In genomic region chr20:48574383-48574782, GRCh38 we compare ENCODE assay signal across 16 cellular contexts.
A peak's percentile ranks its signal among the peaks of the same experiment; 100 is the strongest.
DNase-seq lines count a peak whose midpoint lies in the region; ATAC-seq and TF ChIP-seq lines count a peak whose summit lies in the region.
"Had no signal": no experiment of that assay in that cellular context is flagged by ENCODE, and none has a peak within 500 bp of the region (broad histone marks: within the 10 kb centered on the region; RNA-seq: fewer than 3 reads in every experiment).

No MANE protein-coding gene starts in this region.

- no peaks in the 10 kb centered on the region for H3K9me3 Mint-ChIP-seq in Caco-2 (ENCODE audit: unreplicated experiment)
- no peaks in the 10 kb centered on the region for H3K9me3 Mint-ChIP-seq in endodermal cell
- no peaks in the 10 kb centered on the region for H3K9me3 Mint-ChIP-seq in CD14-positive monocyte
- H3K9me3 Mint-ChIP-seq in activated naive CD4-positive, alpha-beta T cell treated with anti-CD3 and anti-CD28 coated beads, Interleukin-2, amount 50 U/mL, for 72 hours = no peaks in the 10 kb centered on the region
- H3K9me3 Mint-ChIP-seq: activated T-cell treated with anti-CD3 and anti-CD28 coated beads, Interleukin-2, amount 50 U/mL, for 24 hours; natural killer cell had no signal

- H3K4me3 ChIP-seq in Caco-2 (ENCODE audit: low read depth, low read length) (no peak overlapping the region), H7 (ENCODE audit: insufficient read depth, low read depth, low read length) (no peak overlapping the region), endodermal cell (ENCODE audit: low read length) (no peak overlapping the region)
- H3K4me3 ChIP-seq: BLaER1, left lung had no signal

- CTCF ChIA-PET in Caco-2 (lab: Charles Lee) = interaction anchor here (1.6 kb wide), 1 partner anchor 46 kb away, joined by 7 read pairs; no protein-coding TSS in a partner anchor

- H3K4me1 ChIP-seq in Caco-2 (0 out of 2 replicates have a peak, but pooled peaks cover 4% of the 10 kb centered on the region), endodermal cell (ENCODE audit: control insufficient read depth, insufficient read depth, low read length) (no peaks in the 10 kb centered on the region)
- H3K4me1 ChIP-seq: left lung had no signal

- no peak overlapping the region for H3K27ac ChIP-seq in endodermal cell (ENCODE audit: low read depth, low read length)
- H3K27ac ChIP-seq: BLaER1, left lung had no signal

- H3K4me3 Mint-ChIP-seq in Caco-2 (ENCODE audit: unreplicated experiment) (no peak overlapping the region), endodermal cell (no peak overlapping the region), CD14-positive monocyte (no peak overlapping the region)
- H3K4me3 Mint-ChIP-seq: activated T-cell treated with anti-CD3 and anti-CD28 coated beads, Interleukin-2, amount 50 U/mL, for 24 hours; natural killer cell had no signal

- TF ChIP-seq CTCF in Caco-2 (IDR thresholded peaks at IDR 0.05; ENCODE audit: insufficient read depth in 1 of 2, low read depth in 1 of 2, low read length in 1 of 2, severe bottlenecking in 1 of 2, unreplicated experiment in 1 of 2) (no peak), endodermal cell (conservative IDR thresholded peaks at IDR 0.05) (no peak), CD14-positive monocyte (IDR thresholded peaks at IDR 0.05) (no peak)

- H3K36me3 ChIP-seq in Caco-2 (ENCODE audit: control insufficient read depth, insufficient read depth, low read length) = no peaks in the 10 kb centered on the region
- H3K36me3 ChIP-seq in H7 (replicated peaks; ENCODE audit: control insufficient read depth, insufficient read depth, low read length) = no peaks in the 10 kb centered on the region
- H3K36me3 ChIP-seq in endodermal cell (ENCODE audit: control insufficient read depth, insufficient read depth, low read length) = no peaks in the 10 kb centered on the region
- H3K36me3 ChIP-seq: BLaER1, left lung had no signal

- POLR2A ChIA-PET in Caco-2 (lab: Charles Lee) = no interaction called here

- H3K4me1 Mint-ChIP-seq in Caco-2 (ENCODE audit: low read depth, unreplicated experiment) = no peaks in the 10 kb centered on the region
- no peaks in the 10 kb centered on the region for H3K4me1 Mint-ChIP-seq in endodermal cell
- H3K4me1 Mint-ChIP-seq in CD14-positive monocyte = no peaks in the 10 kb centered on the region
- H3K4me1 Mint-ChIP-seq: natural killer cell had no signal

- intact Hi-C loops in Caco-2 (cut with micrococcal nuclease; ENCODE audit: unreplicated experiment) = no loop called here
- intact Hi-C loops in CD14-positive monocyte (cut with micrococcal nuclease) = no loop called here

- H3K27me3 ChIP-seq in Caco-2 (replicated peaks; ENCODE audit: control insufficient read depth, insufficient read depth, low read length) = no peaks in the 10 kb centered on the region
- H3K27me3 ChIP-seq in H7 (ENCODE audit: control insufficient read depth, insufficient read depth, low read length) = no peaks in the 10 kb centered on the region
- H3K27me3 ChIP-seq in endodermal cell (ENCODE audit: control insufficient read depth, insufficient read depth, low read length, poor library complexity, severe bottlenecking) = no peaks in the 10 kb centered on the region
- H3K27me3 ChIP-seq: BLaER1 had no signal

- H3K36me3 Mint-ChIP-seq in Caco-2 (ENCODE audit: insufficient read depth, unreplicated experiment) (no peaks in the 10 kb centered on the region), endodermal cell (ENCODE audit: low read depth) (no peaks in the 10 kb centered on the region), CD14-positive monocyte (no peaks in the 10 kb centered on the region)
- H3K36me3 Mint-ChIP-seq in activated naive CD4-positive, alpha-beta T cell treated with anti-CD3 and anti-CD28 coated beads, Interleukin-2, amount 50 U/mL, for 72 hours = no peaks in the 10 kb centered on the region
- H3K36me3 Mint-ChIP-seq: natural killer cell had no signal

- DNase-seq in Caco-2 (peak; percentile 71 to 82), H7 (peak; percentile 90), NCI-H69 (lab: John Stamatoyannopoulos, UW) (peak; percentile 34), endodermal cell (peak; percentile 74), NCI-H2107 (lab: John Stamatoyannopoulos, UW) (no peak), CD14-positive monocyte (ENCODE audit: low spot score) (no peak)
- no peak for DNase-seq in activated naive CD4-positive, alpha-beta T cell treated with anti-CD3 and anti-CD28 coated beads, Interleukin-2, amount 50 U/mL, for 72 hours (ENCODE audit: low spot score in 2 of 2)
- DNase-seq: activated T-cell treated with anti-CD3 and anti-CD28 coated beads, Interleukin-2, amount 50 U/mL, for 24 hours; effector CD8-positive, alpha-beta T cell; glutamatergic neuron; left lung; natural killer cell; NK-92 treated with Interleukin-12 subunit alpha and Interleukin-12 subunit beta, amount 100 ng/mL, for 24 hours had no signal

- no peak overlapping the region for H3K9ac ChIP-seq in endodermal cell (ENCODE audit: extremely low read depth, low read length, poor library complexity, severe bottlenecking)
- H3K9ac ChIP-seq: BLaER1 had no signal

- no peaks in the 10 kb centered on the region for H3K9me3 ChIP-seq in Caco-2
- H3K9me3 ChIP-seq in endodermal cell (ENCODE audit: control insufficient read depth, low read length) = no peaks in the 10 kb centered on the region
- H3K9me3 ChIP-seq: BLaER1, left lung had no signal

- BruUV-seq in Caco-2 (replicated peaks; lab: Mats Ljungman, UMichigan) = no TSS peak

- H3K27ac Mint-ChIP-seq in Caco-2 (ENCODE audit: unreplicated experiment) = no peak overlapping the region
- H3K27ac Mint-ChIP-seq in endodermal cell = no peak overlapping the region
- H3K27ac Mint-ChIP-seq in CD14-positive monocyte = no peak overlapping the region
- no peak overlapping the region for H3K27ac Mint-ChIP-seq in activated naive CD4-positive, alpha-beta T cell treated with anti-CD3 and anti-CD28 coated beads, Interleukin-2, amount 50 U/mL, for 72 hours
- H3K27ac Mint-ChIP-seq: activated T-cell treated with anti-CD3 and anti-CD28 coated beads, Interleukin-2, amount 50 U/mL, for 24 hours; natural killer cell had no signal

- WGBS in endodermal cell (ENCODE audit: insufficient coverage in 1 of 2, insufficient read length in 1 of 2), 2 experiments = 85 to 86% methylated on average over 1 of the region's 1 CpG

- ATAC-seq in activated naive CD4-positive, alpha-beta T cell treated with anti-CD3 and anti-CD28 coated beads, Interleukin-2, amount 50 U/mL, for 72 hours = no peak
- no peak for ATAC-seq in GM19463 (IDR thresholded peaks at IDR 0.05; ENCODE audit: unreplicated experiment)
- ATAC-seq: left lung, natural killer cell, sciatic nerve had no signal

- H3K27me3 Mint-ChIP-seq in Caco-2 (ENCODE audit: insufficient read depth, unreplicated experiment) (no peaks in the 10 kb centered on the region), endodermal cell (ENCODE audit: insufficient read depth) (no peaks in the 10 kb centered on the region), CD14-positive monocyte (ENCODE audit: low read depth in 3 of 3) (peaks cover 6 to 11% (median 9%) of the 10 kb centered on the region in 3 donors)

Comparison
In these comparisons a context has a peak if more than half of its experiments do, and no peak if none do; other contexts are left out.
1. DNase-seq: peak in Caco-2 (2 of 2), H7 (single experiment), NCI-H69 (single experiment) and endodermal cell (single experiment); none in NCI-H2107 (single experiment), CD14-positive monocyte (single experiment) and activated naive CD4-positive, alpha-beta T cell treated with anti-CD3 and anti-CD28 coated beads, Interleukin-2, amount 50 U/mL, for 72 hours (0 of 2).